In genomic region chr6:136792945-136793289, GRCh38 we compare ENCODE assay signal across 7 cellular contexts. TPM values are rescaled to one million over a fixed set of nuclear protein-coding genes. Genes with fewer than 3 reads are reported as not detected.
DNase-seq lines count a peak whose midpoint lies in the region; ATAC-seq and TF ChIP-seq lines count a peak whose summit lies in the region.

No MANE protein-coding gene starts in this region.

- peaks cover 5 to 25% of the 10 kb centered on the region in 2 donors for H3K4me1 ChIP-seq in gastrocnemius medialis

- no peaks in the 10 kb centered on the region for H3K9me3 ChIP-seq in gastrocnemius medialis

- in situ Hi-C loops in astrocyte of the cerebellum (cut with HindIII; ENCODE audit: low sequenced_read_pairs) (no loop called here), gastrocnemius medialis (cut with MboI; ENCODE audit: low sequenced_read_pairs in 4 of 4) (loop anchor here (5.0 to 10.0 kb wide), 3 partner anchors 146 to 151 kb away; no protein-coding TSS in a partner anchor)

- H3K27ac ChIP-seq in gastrocnemius medialis: peak overlapping the region; percentile 89 to 97 (median 93)

- ATAC-seq in GM18499 (IDR thresholded peaks at IDR 0.05; ENCODE audit: insufficient read depth, unreplicated experiment): peak; percentile 30
- ATAC-seq in HG02885 (IDR thresholded peaks at IDR 0.05; ENCODE audit: poor library complexity, unreplicated experiment): peak; percentile 61
- ATAC-seq in gastrocnemius medialis: peak; percentile 70 to 80

- peak; percentile 86 for TF ChIP-seq CTCF in astrocyte of the cerebellum (IDR thresholded peaks at IDR 0.05; ENCODE audit: low read depth, low read length, missing control alignments)
- peak; percentile 46 to 81 (median 62) for TF ChIP-seq CTCF in gastrocnemius medialis (IDR thresholded peaks at IDR 0.05 in 4 of 5, conservative IDR thresholded peaks at IDR 0.05 in 1 of 5)

- H3K4me3 ChIP-seq in astrocyte of the cerebellum (ENCODE audit: low read depth, low read length) (peak overlapping the region; percentile 88), gastrocnemius medialis (peak overlapping the region; percentile 69 to 98 (median 84))

- peak; percentile 43 for DNase-seq in NCI-H1694 (lab: John Stamatoyannopoulos, UW)
- DNase-seq in T-helper 9 cell: peak; percentile 93
- peak; percentile 66 for DNase-seq in astrocyte of the cerebellum (ENCODE audit: low read depth)
- peak in 50 of 51 donors; percentile 40 to 89 (median 77) for DNase-seq in hypothalamus (lab: John Stamatoyannopoulos, UW)
- peak; percentile 73 to 84 for DNase-seq in gastrocnemius medialis

- intact Hi-C loops in gastrocnemius medialis (cut with DNase I; ENCODE audit: low total_unique reads): loop anchor here (1.0 to 2.0 kb wide), 4 partner anchors 30 to 209 kb away; partner anchors contain the start of gene PEX7

- H3K27me3 ChIP-seq in gastrocnemius medialis: no peaks in the 10 kb centered on the region

- H3K36me3 ChIP-seq in gastrocnemius medialis: no peaks in the 10 kb centered on the region

- no peak for TF ChIP-seq POLR2A in gastrocnemius medialis (IDR thresholded peaks at IDR 0.05)

RNA-seq across cellular contexts. Expression of gene MAP3K5, which starts 0.6 kb away (rescaled TPM):
- 10 to 100 TPM in 1 of 4 donors, 1 to 10 TPM in 3; 2.9 to 46.9 (median 4.9) TPM for total RNA-seq in gastrocnemius medialis

RNA-seq across cellular contexts. Expression of gene PEX7, which starts 29.5 kb away (rescaled TPM):
- total RNA-seq in gastrocnemius medialis: 10 to 100 TPM in 1 of 4 donors, 1 to 10 TPM in 2, under 1 TPM in 1; 0.32 to 10.6 (median 6.0) TPM

Comparison
In these comparisons a context has a peak if more than half of its experiments do, and no peak if none do; other contexts are left out.
1. Peak in every context shown above with its lines: DNase-seq, ATAC-seq, H3K4me3 ChIP-seq and H3K27ac ChIP-seq.
2. DNase-seq: peak in every context shown above with its lines; median percentile 93 in T-helper 9 cell; 78 in gastrocnemius medialis; 77 in hypothalamus; 66 in astrocyte of the cerebellum; 43 in NCI-H1694.